Comparison of ENCODE assay signal across 24 cellular contexts in genomic region chr19:8528500-8528899, GRCh38. TPM values are rescaled to one million over a fixed set of nuclear protein-coding genes. Genes with fewer than 3 reads are reported as not detected.
DNase-seq lines count a peak whose midpoint lies in the region; ATAC-seq and TF ChIP-seq lines count a peak whose summit lies in the region.
"Had no signal": no experiment of that assay in that cellular context is flagged by ENCODE, and none has a peak within 500 bp of the region (broad histone marks: within the 10 kb centered on the region; RNA-seq: fewer than 3 reads in every experiment).

No MANE protein-coding gene starts in this region.

- no peak overlapping the region for H3K27ac ChIP-seq in HEK293 (ENCODE audit: extremely low read depth, low read depth, low read length)
- H3K27ac ChIP-seq: cardiac muscle cell, esophagus muscularis mucosa, HL-60, upper lobe of right lung had no signal

- peak overlapping the region; percentile 59 for H3K27ac Mint-ChIP-seq in activated T-helper 17 cell treated with anti-CD3 and anti-CD28 coated beads, Interleukin-2, amount 50 U/mL, for 72 hours
- H3K27ac Mint-ChIP-seq in immature natural killer cell (peak overlapping the region; percentile 5 to 58 (median 34)), progenitor cell of endocrine pancreas (no peak overlapping the region)
- H3K27ac Mint-ChIP-seq: activated CD4-positive, alpha-beta T cell treated with anti-CD3 and anti-CD28 coated beads, Interleukin-2, amount 10 ng/mL, durations not matched to agents 24 days and 14 days had no signal

- CTCF ChIA-PET in HEK293 (lab: Yijun Ruan, JAX): interaction anchor here (0.7 to 1.9 kb wide), 2 partner anchors 50 to 107 kb away, joined by 3 to 5 read pairs; no protein-coding TSS in a partner anchor

- no peak overlapping the region for H3K4me3 ChIP-seq in HEK293 (ENCODE audit: low read depth, low read length)
- H3K4me3 ChIP-seq: cardiac muscle cell, esophagus muscularis mucosa, smooth muscle cell, upper lobe of right lung had no signal

- no peak overlapping the region for H3K4me3 Mint-ChIP-seq in activated T-helper 17 cell treated with anti-CD3 and anti-CD28 coated beads, Interleukin-2, amount 50 U/mL, for 72 hours
- H3K4me3 Mint-ChIP-seq in immature natural killer cell (no peak overlapping the region), progenitor cell of endocrine pancreas (ENCODE audit: low read depth) (peak overlapping the region; percentile 46)
- H3K4me3 Mint-ChIP-seq: activated CD4-positive, alpha-beta T cell treated with anti-CD3 and anti-CD28 coated beads, Interleukin-2, amount 10 ng/mL, durations not matched to agents 24 days and 14 days had no signal

- DNase-seq in immature natural killer cell: no peak
- DNase-seq in progenitor cell of endocrine pancreas (ENCODE audit: low spot score, unreplicated experiment): no peak
- no peak for DNase-seq in NCI-H345 (lab: John Stamatoyannopoulos, UW)
- DNase-seq: activated CD4-positive, alpha-beta T cell treated with anti-CD3 and anti-CD28 coated beads, Interleukin-2, amount 10 ng/mL, durations not matched to agents 24 days and 14 days; activated CD8-positive, alpha-beta memory T cell treated with anti-CD3 and anti-CD28 coated beads, Interleukin-2, amount 50 U/mL, for 4 hours; activated gamma-delta T cell treated with Interleukin-2 at 50 U/mL for 16 hours; AML-193; EL; IMR-90; MM.1S; NCI-H146; NCI-H2171 treated with DMSO at 0.1 percent for 48 hours; NCI-H748 treated with DMSO at 0.1 percent for 48 hours; stimulated activated CD4-positive, alpha-beta T cell treated with anti-CD3 and anti-CD28 coated beads, Interleukin-4, amount 100 ng/mL, for 4 hours; upper lobe of right lung had no signal

- H3K9me3 ChIP-seq in HEK293 (ENCODE audit: control insufficient read depth, insufficient read depth, low read depth, low read length): no peaks in the 10 kb centered on the region
- H3K9me3 ChIP-seq: esophagus muscularis mucosa, upper lobe of right lung had no signal

- peaks cover 5% of the 10 kb centered on the region for H3K4me1 Mint-ChIP-seq in activated T-helper 17 cell treated with anti-CD3 and anti-CD28 coated beads, Interleukin-2, amount 50 U/mL, for 72 hours
- peaks cover 0 to 9% of the 10 kb centered on the region in 2 donors for H3K4me1 Mint-ChIP-seq in immature natural killer cell
- H3K4me1 Mint-ChIP-seq in progenitor cell of endocrine pancreas (ENCODE audit: low read depth): peaks cover 10% of the 10 kb centered on the region

- POLR2A ChIA-PET in HEK293 (lab: Yijun Ruan, JAX): no interaction called here

- no peak for TF ChIP-seq CTCF in HEK293 (tag by site-specific recombination; IDR thresholded peaks at IDR 0.05)
- no peak for TF ChIP-seq CTCF in progenitor cell of endocrine pancreas (IDR thresholded peaks at IDR 0.05; ENCODE audit: unreplicated experiment)

- H3K36me3 ChIP-seq in HEK293 (ENCODE audit: control insufficient read depth in 2 of 2, insufficient read depth in 1 of 2, low read length in 2 of 2): no peaks in the 10 kb centered on the region
- H3K36me3 ChIP-seq: cardiac muscle cell had no signal

- H3K4me1 ChIP-seq in HEK293 (ENCODE audit: control insufficient read depth, insufficient read depth, low read length): no peaks in the 10 kb centered on the region
- H3K4me1 ChIP-seq: upper lobe of right lung had no signal

- no peaks in the 10 kb centered on the region for H3K9me3 Mint-ChIP-seq in activated T-helper 17 cell treated with anti-CD3 and anti-CD28 coated beads, Interleukin-2, amount 50 U/mL, for 72 hours
- no peaks in the 10 kb centered on the region for H3K9me3 Mint-ChIP-seq in immature natural killer cell
- H3K9me3 Mint-ChIP-seq in progenitor cell of endocrine pancreas (ENCODE audit: low read depth): no peaks in the 10 kb centered on the region
- H3K9me3 Mint-ChIP-seq: activated CD4-positive, alpha-beta T cell treated with anti-CD3 and anti-CD28 coated beads, Interleukin-2, amount 10 ng/mL, durations not matched to agents 24 days and 14 days had no signal

- no peak for ATAC-seq in activated T-helper 17 cell treated with anti-CD3 and anti-CD28 coated beads, Interleukin-2, amount 50 U/mL, for 72 hours (replicated peaks)
- ATAC-seq in GM21786 (IDR thresholded peaks at IDR 0.05; ENCODE audit: unreplicated experiment) (no peak), HG03097 (IDR thresholded peaks at IDR 0.05; ENCODE audit: low FRiP score, unreplicated experiment) (no peak)
- ATAC-seq: Right ventricle myocardium inferior, upper lobe of right lung had no signal

- H3K36me3 Mint-ChIP-seq in activated T-helper 17 cell treated with anti-CD3 and anti-CD28 coated beads, Interleukin-2, amount 50 U/mL, for 72 hours (ENCODE audit: low read depth): peaks cover 43% of the 10 kb centered on the region
- peaks cover 34 to 37% (median 35%) of the 10 kb centered on the region in 3 donors for H3K36me3 Mint-ChIP-seq in immature natural killer cell
- peaks cover 13% of the 10 kb centered on the region for H3K36me3 Mint-ChIP-seq in progenitor cell of endocrine pancreas (ENCODE audit: insufficient read depth)

- no peaks in the 10 kb centered on the region for H3K27me3 Mint-ChIP-seq in activated T-helper 17 cell treated with anti-CD3 and anti-CD28 coated beads, Interleukin-2, amount 50 U/mL, for 72 hours
- peaks cover 6 to 22% (median 21%) of the 10 kb centered on the region in 3 donors for H3K27me3 Mint-ChIP-seq in immature natural killer cell (ENCODE audit: low read depth in 3 of 3)
- no peaks in the 10 kb centered on the region for H3K27me3 Mint-ChIP-seq in progenitor cell of endocrine pancreas
- H3K27me3 Mint-ChIP-seq: activated CD4-positive, alpha-beta T cell treated with anti-CD3 and anti-CD28 coated beads, Interleukin-2, amount 10 ng/mL, durations not matched to agents 24 days and 14 days had no signal

TF ChIP-seq in HEK293, 187 proteins besides CTCF, POLR2A, EP300 and RAD21:
- TF ChIP-seq ZEB2 (tag by site-specific recombination; IDR thresholded peaks at IDR 0.05): peak; percentile 98
- no peak for TF ChIP-seq ZBTB21 (tag by site-specific recombination; IDR thresholded peaks at IDR 0.05)
- no peak for TF ChIP-seq SCRT2 (tag by site-specific recombination; IDR thresholded peaks at IDR 0.05)
- no peak for TF ChIP-seq ZNF701 (tag by site-specific recombination; IDR thresholded peaks at IDR 0.05)
- TF ChIP-seq TSHZ1 (tag by site-specific recombination; IDR thresholded peaks at IDR 0.05; ENCODE audit: borderline replicate concordance): no peak

RNA-seq across cellular contexts. Expression of gene ZNF414, which starts 14.5 kb away (rescaled TPM):
- 10 to 100 TPM; 18.4 to 19.1 TPM for total RNA-seq in activated T-helper 17 cell treated with anti-CD3 and anti-CD28 coated beads, Interleukin-2, amount 50 U/mL, for 72 hours
- 10 to 100 TPM in 1 of 3 donors, 1 to 10 TPM in 2; 6.0 to 20.8 (median 8.3) TPM for polyA plus RNA-seq in immature natural killer cell
- 31.5 and 37.7 TPM in 2 replicates for total RNA-seq in progenitor cell of endocrine pancreas

RNA-seq across cellular contexts. Expression of gene PRAM1, which starts 26.1 kb away (rescaled TPM):
- 1 to 10 TPM; 1.1 to 2.9 TPM for total RNA-seq in activated T-helper 17 cell treated with anti-CD3 and anti-CD28 coated beads, Interleukin-2, amount 50 U/mL, for 72 hours
- 1 to 10 TPM; 1.9 to 3.7 (median 2.5) TPM for polyA plus RNA-seq in immature natural killer cell
- total RNA-seq in progenitor cell of endocrine pancreas: 0.89 and 1.3 TPM in 2 replicates
- total RNA-seq: IMR-90, smooth muscle cell had no signal

RNA-seq across cellular contexts. Expression of gene MYO1F, which starts 48.7 kb away (rescaled TPM):
- total RNA-seq in activated T-helper 17 cell treated with anti-CD3 and anti-CD28 coated beads, Interleukin-2, amount 50 U/mL, for 72 hours: 100 to 1,000 TPM in 1 of 2 donors, 10 to 100 TPM in 1; 68.7 to 134 TPM
- 100 to 1,000 TPM; 104 to 340 (median 110) TPM for polyA plus RNA-seq in immature natural killer cell
- 0.16 and 0.55 TPM in 2 replicates for total RNA-seq in progenitor cell of endocrine pancreas
- total RNA-seq: smooth muscle cell had no signal

Comparison
In these comparisons a context has a peak if more than half of its experiments do, and no peak if none do; other contexts are left out.
1. RNA of gene MYO1F, which starts 48.7 kb away (total RNA-seq): 68.7 to 134 TPM in activated T-helper 17 cell treated with anti-CD3 and anti-CD28 coated beads, Interleukin-2, amount 50 U/mL, for 72 hours; 0.16 to 0.55 TPM in progenitor cell of endocrine pancreas; every median in the first group is over 10 times any median in the second.